25 cellular contexts compared by ENCODE assay signal in the genomic region with DNA sequence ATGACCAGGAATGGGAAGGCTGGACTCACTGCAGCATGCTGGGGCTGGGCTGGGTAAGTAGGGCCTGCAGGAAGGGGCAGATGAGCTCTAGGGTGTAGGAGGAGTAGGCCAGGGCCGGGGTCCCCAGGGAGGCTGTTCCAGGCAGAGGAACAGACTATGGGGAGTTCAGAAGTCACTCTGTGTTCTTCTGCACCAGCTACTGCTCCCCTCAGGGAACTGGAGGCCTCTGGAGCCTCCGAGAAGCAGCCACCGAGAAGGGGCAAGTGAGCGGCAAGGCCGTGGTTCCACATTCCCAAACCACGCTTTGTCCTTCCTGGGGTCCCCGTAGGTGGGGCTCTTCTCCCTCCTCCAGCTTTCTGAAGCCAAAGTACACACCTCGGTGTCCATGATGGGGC. TPM values are rescaled to one million over a fixed set of nuclear protein-coding genes. Genes with fewer than 3 reads are reported as not detected.
"Had no signal": no experiment of that assay in that cellular context is flagged by ENCODE, and none has a peak within 500 bp of the region (broad histone marks: within the 10 kb centered on the region; RNA-seq: fewer than 3 reads in every experiment).

No MANE protein-coding gene starts in this region.

- FAIRE-seq: endometrium, keratinocyte had no signal

- DNase-seq: effector memory CD4-positive, alpha-beta T cell; esophagus squamous epithelium; foreskin fibroblast; immature natural killer cell; left colon; mesendoderm; naive B cell; stimulated activated CD4-positive, alpha-beta T cell treated with anti-CD3 and anti-CD28 coated beads, Interleukin-2, amount 100 ng/mL, for 24 hours; stimulated activated naive CD4-positive, alpha-beta T cell; stomach; substantia nigra; transverse colon had no signal

- H3K27ac Mint-ChIP-seq: immature natural killer cell, naive B cell, progenitor cell of endocrine pancreas had no signal

- ATAC-seq: left colon, sciatic nerve had no signal

- H3K36me3 Mint-ChIP-seq: immature natural killer cell, naive B cell had no signal

- H3K4me3 ChIP-seq: esophagus squamous epithelium, gastroesophageal sphincter, ovary, stomach, thoracic aorta, transverse colon had no signal

- H3K9me3 Mint-ChIP-seq: central memory CD8-positive, alpha-beta T cell; immature natural killer cell; naive B cell; nephron had no signal

- H3K27me3 ChIP-seq: ovary had no signal

- H3K36me3 ChIP-seq: esophagus squamous epithelium, gastroesophageal sphincter, ovary, stomach, thoracic aorta, transverse colon had no signal

- H3K27ac ChIP-seq: epithelial cell of prostate, ovary, thoracic aorta, transverse colon had no signal

- H3K4me1 Mint-ChIP-seq: central memory CD8-positive, alpha-beta T cell had no signal

- H3K4me3 Mint-ChIP-seq: central memory CD8-positive, alpha-beta T cell; immature natural killer cell; naive B cell; nephron had no signal

- H3K9me3 ChIP-seq: esophagus squamous epithelium, gastroesophageal sphincter, ovary, stomach, thoracic aorta, transverse colon had no signal

RNA-seq across cellular contexts. Expression of a gene that starts 37.4 kb away (rescaled TPM):
- total RNA-seq: esophagus squamous epithelium, gastroesophageal sphincter, left colon, left ventricle myocardium superior, lung microvascular endothelial cell, ovary, progenitor cell of endocrine pancreas, sciatic nerve, stomach, thoracic aorta, transverse colon, ureter had no signal
- polyA plus RNA-seq: immature natural killer cell, keratinocyte, ovary, stomach had no signal

RNA-seq across cellular contexts. Expression of a gene that starts 47.2 kb away (rescaled TPM):
- polyA plus RNA-seq: immature natural killer cell, keratinocyte had no signal
